In the genomic region with DNA sequence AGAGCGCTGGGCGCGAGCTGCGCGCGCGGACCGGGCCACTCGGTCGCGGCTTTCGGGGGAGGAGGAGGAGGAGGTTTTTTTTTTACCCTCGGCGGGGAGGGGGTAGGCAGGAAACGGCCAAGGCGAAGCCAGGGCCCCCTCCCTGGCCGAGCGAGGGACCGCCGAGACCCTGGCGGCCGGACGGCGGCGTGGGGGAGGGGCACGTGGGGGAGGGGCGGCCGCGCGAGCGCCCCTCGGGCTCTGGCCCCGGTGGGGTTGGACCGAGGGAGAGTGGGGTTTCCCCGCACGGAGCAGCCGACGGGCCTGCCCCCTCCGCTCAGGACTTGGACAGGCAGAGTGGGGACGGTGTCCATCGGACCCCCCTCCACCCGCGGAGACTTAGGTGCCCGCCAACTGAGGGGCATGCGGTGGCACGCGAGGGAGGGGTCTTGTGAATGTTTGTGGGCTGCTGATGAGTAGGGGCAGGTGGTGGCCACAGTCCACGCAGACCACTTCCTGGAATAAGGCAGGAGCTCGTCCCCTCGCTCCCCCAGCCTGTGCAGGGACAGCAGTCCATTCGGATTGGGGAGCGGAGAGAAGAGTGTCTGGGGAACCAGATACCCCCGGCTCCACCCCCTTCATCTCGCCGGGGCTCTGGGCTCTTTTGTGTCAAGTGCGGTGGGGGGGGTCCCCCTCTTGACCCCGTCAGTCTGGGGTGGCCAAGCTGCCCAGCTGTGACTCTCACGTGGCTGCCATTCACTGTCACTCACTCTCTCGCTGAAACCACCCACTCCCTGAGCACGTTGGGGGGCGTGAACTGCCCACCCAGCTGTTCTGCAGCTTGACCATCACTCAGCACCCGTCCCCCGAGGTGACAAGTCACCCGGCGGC, we compare ENCODE assay signal across 1 cellular context.
TF ChIP-seq lines count a peak whose summit lies in the region.

No MANE protein-coding gene starts in this region.

TF ChIP-seq in HepG2, 621 proteins besides CTCF, POLR2A, EP300 and RAD21 (continued from another document and continues in another):
- TF ChIP-seq HNRNPL (IDR thresholded peaks at IDR 0.05; ENCODE audit: low read depth, low read length) (0 out of 2 replicates have a peak, but pooled peaks have one; percentile 31), ZSCAN20 (CRISPR knock-in tag; IDR thresholded peaks at IDR 0.05; ENCODE audit: borderline replicate concordance) (no peak), ARHGAP35 (CRISPR knock-in tag; IDR thresholded peaks at IDR 0.05; ENCODE audit: borderline replicate concordance) (no peak), PRPF4 (IDR thresholded peaks at IDR 0.05; ENCODE audit: low read depth, low read length, poor library complexity, severe bottlenecking) (peak; percentile 87), KMT2A (CRISPR knock-in tag; IDR thresholded peaks at IDR 0.05) (no peak), SP2 (CRISPR knock-in tag; IDR thresholded peaks at IDR 0.05) (no peak), ZNF839 (CRISPR knock-in tag; IDR thresholded peaks at IDR 0.05; ENCODE audit: borderline replicate concordance) (no peak), GABPB1 (CRISPR knock-in tag; IDR thresholded peaks at IDR 0.05) (peak; percentile 9; the same call in 1 of the 2 replicates), MXI1 (IDR thresholded peaks at IDR 0.05; ENCODE audit: borderline replicate concordance, low read depth, low read length) (no peak), SALL2 (CRISPR knock-in tag; IDR thresholded peaks at IDR 0.05) (no peak), ZNF530 (CRISPR knock-in tag; IDR thresholded peaks at IDR 0.05; ENCODE audit: low read depth) (0 out of 2 replicates have a peak, but pooled peaks have one; percentile 45), PAX8 (CRISPR knock-in tag; IDR thresholded peaks at IDR 0.05; ENCODE audit: borderline replicate concordance) (no peak), ZFAT (CRISPR knock-in tag; conservative IDR thresholded peaks at IDR 0.05) (no peak), ZNF30 (CRISPR knock-in tag; IDR thresholded peaks at IDR 0.05) (no peak), ZNF10 (CRISPR knock-in tag; IDR thresholded peaks at IDR 0.05; ENCODE audit: borderline replicate concordance, low read depth) (no peak), HMGA1 (CRISPR knock-in tag; conservative IDR thresholded peaks at IDR 0.05) (no peak), ZNF879 (CRISPR knock-in tag; IDR thresholded peaks at IDR 0.05) (no peak), ZNF598 (CRISPR knock-in tag; IDR thresholded peaks at IDR 0.05; ENCODE audit: borderline replicate concordance) (no peak), ZNF468 (CRISPR knock-in tag; IDR thresholded peaks at IDR 0.05) (no peak), ZNF20 (CRISPR knock-in tag; IDR thresholded peaks at IDR 0.05) (no peak), ZMYM2 (CRISPR knock-in tag; IDR thresholded peaks at IDR 0.05) (no peak), BRD4 (CRISPR knock-in tag; IDR thresholded peaks at IDR 0.05) (0 out of 2 replicates have a peak, but pooled peaks have one; percentile 45), ZNF253 (CRISPR knock-in tag; IDR thresholded peaks at IDR 0.05; ENCODE audit: borderline replicate concordance) (no peak), NAIF1 (CRISPR knock-in tag; IDR thresholded peaks at IDR 0.05; ENCODE audit: borderline replicate concordance) (no peak), ZNF629 (CRISPR knock-in tag; conservative IDR thresholded peaks at IDR 0.05) (no peak), ZNF263 (CRISPR knock-in tag; IDR thresholded peaks at IDR 0.05) (peak; percentile 50; the same call in 1 of the 2 replicates), SALL1 (CRISPR knock-in tag; IDR thresholded peaks at IDR 0.05) (peak; percentile 17; the same call in 1 of the 2 replicates)
- TF ChIP-seq, protein P1, sequence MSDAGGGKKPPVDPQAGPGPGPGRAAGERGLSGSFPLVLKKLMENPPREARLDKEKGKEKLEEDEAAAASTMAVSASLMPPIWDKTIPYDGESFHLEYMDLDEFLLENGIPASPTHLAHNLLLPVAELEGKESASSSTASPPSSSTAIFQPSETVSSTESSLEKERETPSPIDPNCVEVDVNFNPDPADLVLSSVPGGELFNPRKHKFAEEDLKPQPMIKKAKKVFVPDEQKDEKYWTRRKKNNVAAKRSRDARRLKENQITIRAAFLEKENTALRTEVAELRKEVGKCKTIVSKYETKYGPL (CRISPR knock-in tag; IDR thresholded peaks at IDR 0.05), result no peak
- TF ChIP-seq, protein P2, sequence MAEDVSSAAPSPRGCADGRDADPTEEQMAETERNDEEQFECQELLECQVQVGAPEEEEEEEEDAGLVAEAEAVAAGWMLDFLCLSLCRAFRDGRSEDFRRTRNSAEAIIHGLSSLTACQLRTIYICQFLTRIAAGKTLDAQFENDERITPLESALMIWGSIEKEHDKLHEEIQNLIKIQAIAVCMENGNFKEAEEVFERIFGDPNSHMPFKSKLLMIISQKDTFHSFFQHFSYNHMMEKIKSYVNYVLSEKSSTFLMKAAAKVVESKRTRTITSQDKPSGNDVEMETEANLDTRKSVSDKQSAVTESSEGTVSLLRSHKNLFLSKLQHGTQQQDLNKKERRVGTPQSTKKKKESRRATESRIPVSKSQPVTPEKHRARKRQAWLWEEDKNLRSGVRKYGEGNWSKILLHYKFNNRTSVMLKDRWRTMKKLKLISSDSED (CRISPR knock-in tag; IDR thresholded peaks at IDR 0.05), result no peak
- TF ChIP-seq, protein P3, sequence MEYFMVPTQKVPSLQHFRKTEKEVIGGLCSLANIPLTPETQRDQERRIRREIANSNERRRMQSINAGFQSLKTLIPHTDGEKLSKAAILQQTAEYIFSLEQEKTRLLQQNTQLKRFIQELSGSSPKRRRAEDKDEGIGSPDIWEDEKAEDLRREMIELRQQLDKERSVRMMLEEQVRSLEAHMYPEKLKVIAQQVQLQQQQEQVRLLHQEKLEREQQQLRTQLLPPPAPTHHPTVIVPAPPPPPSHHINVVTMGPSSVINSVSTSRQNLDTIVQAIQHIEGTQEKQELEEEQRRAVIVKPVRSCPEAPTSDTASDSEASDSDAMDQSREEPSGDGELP (IDR thresholded peaks at IDR 0.05; ENCODE audit: borderline replicate concordance, low read depth), result peak; percentile 83
- TF ChIP-seq, protein P4, sequence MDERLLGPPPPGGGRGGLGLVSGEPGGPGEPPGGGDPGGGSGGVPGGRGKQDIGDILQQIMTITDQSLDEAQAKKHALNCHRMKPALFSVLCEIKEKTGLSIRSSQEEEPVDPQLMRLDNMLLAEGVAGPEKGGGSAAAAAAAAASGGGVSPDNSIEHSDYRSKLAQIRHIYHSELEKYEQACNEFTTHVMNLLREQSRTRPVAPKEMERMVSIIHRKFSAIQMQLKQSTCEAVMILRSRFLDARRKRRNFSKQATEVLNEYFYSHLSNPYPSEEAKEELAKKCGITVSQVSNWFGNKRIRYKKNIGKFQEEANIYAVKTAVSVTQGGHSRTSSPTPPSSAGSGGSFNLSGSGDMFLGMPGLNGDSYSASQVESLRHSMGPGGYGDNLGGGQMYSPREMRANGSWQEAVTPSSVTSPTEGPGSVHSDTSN (CRISPR knock-in tag; IDR thresholded peaks at IDR 0.05), result peak; percentile 18; the same call in 1 of the 2 replicates
- TF ChIP-seq, protein P5, sequence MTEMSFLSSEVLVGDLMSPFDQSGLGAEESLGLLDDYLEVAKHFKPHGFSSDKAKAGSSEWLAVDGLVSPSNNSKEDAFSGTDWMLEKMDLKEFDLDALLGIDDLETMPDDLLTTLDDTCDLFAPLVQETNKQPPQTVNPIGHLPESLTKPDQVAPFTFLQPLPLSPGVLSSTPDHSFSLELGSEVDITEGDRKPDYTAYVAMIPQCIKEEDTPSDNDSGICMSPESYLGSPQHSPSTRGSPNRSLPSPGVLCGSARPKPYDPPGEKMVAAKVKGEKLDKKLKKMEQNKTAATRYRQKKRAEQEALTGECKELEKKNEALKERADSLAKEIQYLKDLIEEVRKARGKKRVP (CRISPR knock-in tag; IDR thresholded peaks at IDR 0.05), result no peak
- TF ChIP-seq, protein P6, sequence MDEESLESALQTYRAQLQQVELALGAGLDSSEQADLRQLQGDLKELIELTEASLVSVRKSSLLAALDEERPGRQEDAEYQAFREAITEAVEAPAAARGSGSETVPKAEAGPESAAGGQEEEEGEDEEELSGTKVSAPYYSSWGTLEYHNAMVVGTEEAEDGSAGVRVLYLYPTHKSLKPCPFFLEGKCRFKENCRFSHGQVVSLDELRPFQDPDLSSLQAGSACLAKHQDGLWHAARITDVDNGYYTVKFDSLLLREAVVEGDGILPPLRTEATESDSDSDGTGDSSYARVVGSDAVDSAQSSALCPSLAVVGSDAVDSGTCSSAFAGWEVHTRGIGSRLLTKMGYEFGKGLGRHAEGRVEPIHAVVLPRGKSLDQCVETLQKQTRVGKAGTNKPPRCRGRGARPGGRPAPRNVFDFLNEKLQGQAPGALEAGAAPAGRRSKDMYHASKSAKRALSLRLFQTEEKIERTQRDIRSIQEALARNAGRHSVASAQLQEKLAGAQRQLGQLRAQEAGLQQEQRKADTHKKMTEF (CRISPR knock-in tag; IDR thresholded peaks at IDR 0.05), result peak; percentile 47; the same call in 1 of the 2 replicates
- TF ChIP-seq, protein P7, sequence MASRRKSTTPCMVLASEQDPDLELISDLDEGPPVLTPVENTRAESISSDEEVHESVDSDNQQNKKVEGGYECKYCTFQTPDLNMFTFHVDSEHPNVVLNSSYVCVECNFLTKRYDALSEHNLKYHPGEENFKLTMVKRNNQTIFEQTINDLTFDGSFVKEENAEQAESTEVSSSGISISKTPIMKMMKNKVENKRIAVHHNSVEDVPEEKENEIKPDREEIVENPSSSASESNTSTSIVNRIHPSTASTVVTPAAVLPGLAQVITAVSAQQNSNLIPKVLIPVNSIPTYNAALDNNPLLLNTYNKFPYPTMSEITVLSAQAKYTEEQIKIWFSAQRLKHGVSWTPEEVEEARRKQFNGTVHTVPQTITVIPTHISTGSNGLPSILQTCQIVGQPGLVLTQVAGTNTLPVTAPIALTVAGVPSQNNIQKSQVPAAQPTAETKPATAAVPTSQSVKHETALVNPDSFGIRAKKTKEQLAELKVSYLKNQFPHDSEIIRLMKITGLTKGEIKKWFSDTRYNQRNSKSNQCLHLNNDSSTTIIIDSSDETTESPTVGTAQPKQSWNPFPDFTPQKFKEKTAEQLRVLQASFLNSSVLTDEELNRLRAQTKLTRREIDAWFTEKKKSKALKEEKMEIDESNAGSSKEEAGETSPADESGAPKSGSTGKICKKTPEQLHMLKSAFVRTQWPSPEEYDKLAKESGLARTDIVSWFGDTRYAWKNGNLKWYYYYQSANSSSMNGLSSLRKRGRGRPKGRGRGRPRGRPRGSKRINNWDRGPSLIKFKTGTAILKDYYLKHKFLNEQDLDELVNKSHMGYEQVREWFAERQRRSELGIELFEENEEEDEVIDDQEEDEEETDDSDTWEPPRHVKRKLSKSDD (CRISPR knock-in tag; IDR thresholded peaks at IDR 0.05; ENCODE audit: low read depth), result no peak
- TF ChIP-seq, protein P8, sequence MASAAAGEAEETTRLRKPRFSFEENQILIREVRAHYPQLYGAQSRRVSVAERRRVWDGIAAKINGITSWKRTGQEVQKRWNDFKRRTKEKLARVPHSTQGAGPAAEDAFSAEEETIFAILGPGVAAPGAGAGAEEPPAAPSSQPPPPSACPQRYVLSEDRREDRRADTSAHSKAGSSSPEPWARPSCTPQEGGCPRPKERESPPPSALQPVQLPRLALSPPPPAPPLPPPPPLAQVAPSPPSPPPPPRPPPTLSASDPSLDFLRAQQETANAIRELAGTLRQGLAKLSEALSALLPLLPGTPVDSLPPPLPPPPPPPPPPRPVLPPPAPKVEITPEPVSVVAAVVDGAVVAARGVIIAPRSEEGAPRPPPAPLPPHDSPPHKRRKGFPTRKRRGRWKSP (CRISPR knock-in tag; IDR thresholded peaks at IDR 0.05), result no peak
- TF ChIP-seq, protein P9, sequence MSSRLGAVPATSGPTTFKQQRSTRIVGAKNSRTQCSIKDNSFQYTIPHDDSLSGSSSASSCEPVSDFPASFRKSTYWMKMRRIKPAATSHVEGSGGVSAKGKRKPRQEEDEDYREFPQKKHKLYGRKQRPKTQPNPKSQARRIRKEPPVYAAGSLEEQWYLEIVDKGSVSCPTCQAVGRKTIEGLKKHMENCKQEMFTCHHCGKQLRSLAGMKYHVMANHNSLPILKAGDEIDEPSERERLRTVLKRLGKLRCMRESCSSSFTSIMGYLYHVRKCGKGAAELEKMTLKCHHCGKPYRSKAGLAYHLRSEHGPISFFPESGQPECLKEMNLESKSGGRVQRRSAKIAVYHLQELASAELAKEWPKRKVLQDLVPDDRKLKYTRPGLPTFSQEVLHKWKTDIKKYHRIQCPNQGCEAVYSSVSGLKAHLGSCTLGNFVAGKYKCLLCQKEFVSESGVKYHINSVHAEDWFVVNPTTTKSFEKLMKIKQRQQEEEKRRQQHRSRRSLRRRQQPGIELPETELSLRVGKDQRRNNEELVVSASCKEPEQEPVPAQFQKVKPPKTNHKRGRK (CRISPR knock-in tag; IDR thresholded peaks at IDR 0.05), result no peak
- TF ChIP-seq, protein P10, sequence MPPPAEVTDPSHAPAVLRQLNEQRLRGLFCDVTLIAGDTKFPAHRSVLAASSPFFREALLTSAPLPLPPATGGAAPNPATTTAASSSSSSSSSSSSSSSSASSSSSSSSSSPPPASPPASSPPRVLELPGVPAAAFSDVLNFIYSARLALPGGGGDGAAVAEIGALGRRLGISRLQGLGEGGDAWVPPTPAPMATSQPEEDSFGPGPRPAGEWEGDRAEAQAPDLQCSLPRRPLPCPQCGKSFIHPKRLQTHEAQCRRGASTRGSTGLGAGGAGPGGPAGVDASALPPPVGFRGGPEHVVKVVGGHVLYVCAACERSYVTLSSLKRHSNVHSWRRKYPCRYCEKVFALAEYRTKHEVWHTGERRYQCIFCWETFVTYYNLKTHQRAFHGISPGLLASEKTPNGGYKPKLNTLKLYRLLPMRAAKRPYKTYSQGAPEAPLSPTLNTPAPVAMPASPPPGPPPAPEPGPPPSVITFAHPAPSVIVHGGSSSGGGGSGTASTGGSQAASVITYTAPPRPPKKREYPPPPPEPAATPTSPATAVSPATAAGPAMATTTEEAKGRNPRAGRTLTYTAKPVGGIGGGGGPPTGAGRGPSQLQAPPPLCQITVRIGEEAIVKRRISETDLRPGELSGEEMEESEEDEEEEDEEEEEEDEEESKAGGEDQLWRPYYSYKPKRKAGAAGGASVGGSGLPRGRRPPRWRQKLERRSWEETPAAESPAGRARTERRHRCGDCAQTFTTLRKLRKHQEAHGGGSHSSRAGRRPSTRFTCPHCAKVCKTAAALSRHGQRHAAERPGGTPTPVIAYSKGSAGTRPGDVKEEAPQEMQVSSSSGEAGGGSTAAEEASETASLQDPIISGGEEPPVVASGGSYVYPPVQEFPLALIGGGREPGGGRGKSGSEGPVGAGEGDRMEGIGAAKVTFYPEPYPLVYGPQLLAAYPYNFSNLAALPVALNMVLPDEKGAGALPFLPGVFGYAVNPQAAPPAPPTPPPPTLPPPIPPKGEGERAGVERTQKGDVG (CRISPR knock-in tag; IDR thresholded peaks at IDR 0.05; ENCODE audit: borderline replicate concordance), result no peak
- TF ChIP-seq, protein P11, sequence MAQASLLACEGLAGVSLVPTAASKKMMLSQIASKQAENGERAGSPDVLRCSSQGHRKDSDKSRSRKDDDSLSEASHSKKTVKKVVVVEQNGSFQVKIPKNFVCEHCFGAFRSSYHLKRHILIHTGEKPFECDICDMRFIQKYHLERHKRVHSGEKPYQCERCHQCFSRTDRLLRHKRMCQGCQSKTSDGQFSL (CRISPR knock-in tag; IDR thresholded peaks at IDR 0.05), result no peak
- TF ChIP-seq, protein P12, sequence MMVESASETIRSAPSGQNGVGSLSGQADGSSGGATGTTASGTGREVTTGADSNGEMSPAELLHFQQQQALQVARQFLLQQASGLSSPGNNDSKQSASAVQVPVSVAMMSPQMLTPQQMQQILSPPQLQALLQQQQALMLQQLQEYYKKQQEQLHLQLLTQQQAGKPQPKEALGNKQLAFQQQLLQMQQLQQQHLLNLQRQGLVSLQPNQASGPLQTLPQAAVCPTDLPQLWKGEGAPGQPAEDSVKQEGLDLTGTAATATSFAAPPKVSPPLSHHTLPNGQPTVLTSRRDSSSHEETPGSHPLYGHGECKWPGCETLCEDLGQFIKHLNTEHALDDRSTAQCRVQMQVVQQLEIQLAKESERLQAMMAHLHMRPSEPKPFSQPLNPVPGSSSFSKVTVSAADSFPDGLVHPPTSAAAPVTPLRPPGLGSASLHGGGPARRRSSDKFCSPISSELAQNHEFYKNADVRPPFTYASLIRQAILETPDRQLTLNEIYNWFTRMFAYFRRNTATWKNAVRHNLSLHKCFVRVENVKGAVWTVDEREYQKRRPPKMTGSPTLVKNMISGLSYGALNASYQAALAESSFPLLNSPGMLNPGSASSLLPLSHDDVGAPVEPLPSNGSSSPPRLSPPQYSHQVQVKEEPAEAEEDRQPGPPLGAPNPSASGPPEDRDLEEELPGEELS (CRISPR knock-in tag; IDR thresholded peaks at IDR 0.05), result no peak
